In the genomic region with DNA sequence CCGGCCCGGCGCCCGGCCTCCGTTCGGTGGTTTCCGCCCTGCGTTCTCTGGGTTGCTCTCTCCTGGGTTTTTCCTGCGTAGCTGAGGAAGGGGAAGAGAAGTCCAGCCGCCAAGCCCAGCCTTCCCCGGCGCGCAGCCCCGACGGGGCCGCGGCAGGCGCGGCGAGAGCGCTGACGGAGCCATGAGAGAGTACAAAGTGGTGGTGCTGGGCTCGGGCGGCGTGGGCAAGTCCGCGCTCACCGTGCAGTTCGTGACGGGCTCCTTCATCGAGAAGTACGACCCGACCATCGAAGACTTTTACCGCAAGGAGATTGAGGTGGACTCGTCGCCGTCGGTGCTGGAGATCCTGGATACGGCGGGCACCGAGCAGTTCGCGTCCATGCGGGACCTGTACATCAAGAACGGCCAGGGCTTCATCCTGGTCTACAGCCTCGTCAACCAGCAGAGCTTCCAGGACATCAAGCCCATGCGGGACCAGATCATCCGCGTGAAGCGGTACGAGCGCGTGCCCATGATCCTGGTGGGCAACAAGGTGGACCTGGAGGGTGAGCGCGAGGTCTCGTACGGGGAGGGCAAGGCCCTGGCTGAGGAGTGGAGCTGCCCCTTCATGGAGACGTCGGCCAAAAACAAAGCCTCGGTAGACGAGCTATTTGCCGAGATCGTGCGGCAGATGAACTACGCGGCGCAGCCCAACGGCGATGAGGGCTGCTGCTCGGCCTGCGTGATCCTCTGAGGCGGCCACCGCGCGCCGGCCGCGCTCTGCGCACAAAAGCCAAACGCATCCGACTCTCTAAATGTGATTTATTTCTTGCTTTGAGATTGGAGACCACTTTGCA, we compare ENCODE assay signal across 8 cellular contexts. TPM values are rescaled to one million over a fixed set of nuclear protein-coding genes. Genes with fewer than 3 reads are reported as not detected.
A peak's percentile ranks its signal among the peaks of the same experiment; 100 is the strongest.
DNase-seq lines count a peak whose midpoint lies in the region; ATAC-seq lines count a peak whose summit lies in the region.

No MANE protein-coding gene starts in this region.

- DNase-seq in AG08396 (ENCODE audit: low spot score) (peak; percentile 40), T-helper 2 cell (peak; percentile 10 to 70 (median 23)), astrocyte of the hippocampus (ENCODE audit: low read depth, low spot score) (peak; percentile 75)

- H3K4me1 ChIP-seq in skeletal muscle satellite cell (ENCODE audit: control insufficient read depth, insufficient read depth, low read length) = peaks cover 27% of the 10 kb centered on the region

- peak; percentile 13 for ATAC-seq in GM19035 (IDR thresholded peaks at IDR 0.05; ENCODE audit: unreplicated experiment)
- peak; percentile 6 for ATAC-seq in HG03432 (IDR thresholded peaks at IDR 0.05; ENCODE audit: unreplicated experiment)
- ATAC-seq in GM21367 (IDR thresholded peaks at IDR 0.05; ENCODE audit: unreplicated experiment) = no peak

- peak overlapping the region; percentile 91 for H3K4me2 ChIP-seq in skeletal muscle satellite cell (ENCODE audit: low read length)

- H3K36me3 ChIP-seq in skeletal muscle satellite cell (ENCODE audit: insufficient read depth, low read length) = peaks cover 6% of the 10 kb centered on the region

- H3K27me3 ChIP-seq in skeletal muscle satellite cell (ENCODE audit: control insufficient read depth, insufficient read depth, low read length) = no peaks in the 10 kb centered on the region

- H3K9me3 ChIP-seq in iPS-18c (ENCODE audit: control insufficient read depth, insufficient read depth, low read length) (no peaks in the 10 kb centered on the region), skeletal muscle satellite cell (replicated peaks; ENCODE audit: low read length) (no peaks in the 10 kb centered on the region)

- peak overlapping the region; percentile 86 for H3K9ac ChIP-seq in skeletal muscle satellite cell (ENCODE audit: low read depth, low read length)

- H3K4me3 ChIP-seq in iPS-18c (ENCODE audit: insufficient read depth, low read depth, low read length) (peak overlapping the region; percentile 89), skeletal muscle satellite cell (ENCODE audit: low read length) (peak overlapping the region; percentile 85)

RNA-seq across cellular contexts. Expression of gene RAP2B, which starts 0.7 kb away (rescaled TPM):
- 11.4 and 17.0 TPM in 2 replicates for total RNA-seq in skeletal muscle satellite cell (2012; rRNA removed)

Comparison
In these comparisons a context has a peak if more than half of its experiments do, and no peak if none do; other contexts are left out.
1. DNase-seq: peak in every context shown above with its lines; median percentile 75 in astrocyte of the hippocampus; 40 in AG08396; 23 in T-helper 2 cell.